In genomic region chr20:34871320-34871926, GRCh38 we compare ENCODE assay signal across 10 cellular contexts. TPM values are rescaled to one million over a fixed set of nuclear protein-coding genes. Genes with fewer than 3 reads are reported as not detected.
DNase-seq lines count a peak whose midpoint lies in the region; ATAC-seq and TF ChIP-seq lines count a peak whose summit lies in the region.
"Had no signal": no experiment of that assay in that cellular context is flagged by ENCODE, and none has a peak within 500 bp of the region (broad histone marks: within the 10 kb centered on the region; RNA-seq: fewer than 3 reads in every experiment).

No MANE protein-coding gene starts in this region.

- H3K4me3 ChIP-seq in foreskin fibroblast (ENCODE audit: low read depth in 1 of 2, low read length in 2 of 2) = peak overlapping the region; percentile 79 to 85
- no peak overlapping the region for H3K4me3 ChIP-seq in aorta (ENCODE audit: low read length in 2 of 2)

- H3K4me1 ChIP-seq in aorta (ENCODE audit: control insufficient read depth in 1 of 2, insufficient read depth in 2 of 2, low read length in 2 of 2) = peaks cover 0 to 2% of the 10 kb centered on the region in 2 donors

- ATAC-seq in HG03139 (IDR thresholded peaks at IDR 0.05; ENCODE audit: unreplicated experiment) (no peak), aorta (ENCODE audit: low FRiP score) (no peak), HG02884 (IDR thresholded peaks at IDR 0.05; ENCODE audit: unreplicated experiment) (no peak)

- DNase-seq in DMS 273 (lab: John Stamatoyannopoulos, UW; ENCODE audit: unreplicated experiment) (peak; percentile 19), DMS 273 treated with DMSO at 0.1 percent for 48 hours (lab: John Stamatoyannopoulos, UW) (no peak), SK-N-DZ (ENCODE audit: low spot score) (peak; percentile 46), foreskin fibroblast (peak in 1 of 2 donors; percentile 11), progenitor cell of endocrine pancreas (ENCODE audit: low spot score, unreplicated experiment) (no peak), aorta (no peak)
- DNase-seq: NCI-H146 had no signal

- no peak overlapping the region for H3K27ac ChIP-seq in aorta (ENCODE audit: low read depth in 1 of 2, low read length in 2 of 2)
- H3K27ac ChIP-seq: 22Rv1 had no signal

- H3K36me3 Mint-ChIP-seq in progenitor cell of endocrine pancreas (ENCODE audit: insufficient read depth) = no peaks in the 10 kb centered on the region

- no peaks in the 10 kb centered on the region for H3K9me3 ChIP-seq in aorta (ENCODE audit: control insufficient read depth, low read length)

- peaks cover 14% of the 10 kb centered on the region for H3K27me3 Mint-ChIP-seq in progenitor cell of endocrine pancreas

- no peaks in the 10 kb centered on the region for H3K36me3 ChIP-seq in aorta (ENCODE audit: control insufficient read depth in 1 of 2, insufficient read depth in 2 of 2, low read length in 1 of 2)

- H3K4me3 Mint-ChIP-seq in progenitor cell of endocrine pancreas (ENCODE audit: low read depth) = peak overlapping the region; percentile 80

- intact Hi-C loops in aorta (cut with DNase I) = loop anchor here in 1 of 2 donors (5.0 kb wide), 1 partner anchor 221 kb away; the partner anchor contains the start of gene TRPC4AP

- WGBS in aorta, 2 donors = 94 to 95% methylated on average over 7 of the region's 7 CpGs

- H3K9me3 Mint-ChIP-seq in progenitor cell of endocrine pancreas (ENCODE audit: low read depth) = no peaks in the 10 kb centered on the region

- TF ChIP-seq CTCF in foreskin fibroblast (IDR thresholded peaks at IDR 0.05; ENCODE audit: low read depth, low read length) (no peak), progenitor cell of endocrine pancreas (IDR thresholded peaks at IDR 0.05; ENCODE audit: unreplicated experiment) (no peak)

- peak overlapping the region; percentile 10 for H3K27ac Mint-ChIP-seq in progenitor cell of endocrine pancreas

- peaks cover 27% of the 10 kb centered on the region for H3K4me1 Mint-ChIP-seq in progenitor cell of endocrine pancreas (ENCODE audit: low read depth)

- no peaks in the 10 kb centered on the region for H3K27me3 ChIP-seq in aorta (ENCODE audit: control insufficient read depth in 1 of 2, insufficient read depth in 2 of 2, low read length in 1 of 2)

RNA-seq across cellular contexts. Expression of gene GGT7, which starts 1.2 kb away (rescaled TPM):
- 12.2 and 19.7 TPM in 2 replicates for polyA plus RNA-seq in SK-N-DZ (2014; cell fraction: cytosol; rRNA removed)
- polyA plus RNA-seq in SK-N-DZ (2014; cell fraction: nucleus; rRNA removed) = 139 and 176 TPM in 2 replicates
- total RNA-seq in progenitor cell of endocrine pancreas (58.4 and 59.1 TPM in 2 replicates), aorta (10 to 100 TPM; 22.3 to 27.1 TPM)
- polyA plus RNA-seq in aorta = 10 to 100 TPM in 1 of 2 donors, 1 to 10 TPM in 1; 7.5 to 41.3 TPM

RNA-seq across cellular contexts. Expression of gene ACSS2, which starts 5.0 kb away (rescaled TPM):
- polyA plus RNA-seq in SK-N-DZ (2014; cell fraction: cytosol; rRNA removed) = 32.4 and 41.2 TPM in 2 replicates
- 79.1 and 82.7 TPM in 2 replicates for polyA plus RNA-seq in SK-N-DZ (2014; cell fraction: nucleus; rRNA removed)
- total RNA-seq in progenitor cell of endocrine pancreas = 31.3 and 34.8 TPM in 2 replicates
- total RNA-seq in aorta = 10 to 100 TPM; 64.8 to 87.4 TPM
- 10 to 100 TPM; 59.4 to 99.0 TPM for polyA plus RNA-seq in aorta

RNA-seq across cellular contexts. Expression of gene NCOA6, which starts 46.0 kb away (rescaled TPM):
- polyA plus RNA-seq in SK-N-DZ (2014; cell fraction: cytosol; rRNA removed) = 7.9 and 9.1 TPM in 2 replicates
- 6.8 and 9.1 TPM in 2 replicates for polyA plus RNA-seq in SK-N-DZ (2014; cell fraction: nucleus; rRNA removed)
- total RNA-seq in progenitor cell of endocrine pancreas (75.4 and 80.7 TPM in 2 replicates), aorta (10 to 100 TPM; 21.3 to 28.1 TPM)
- 10 to 100 TPM; 10.2 to 13.4 TPM for polyA plus RNA-seq in aorta

Comparison
In these comparisons a context has a peak if more than half of its experiments do, and no peak if none do; other contexts are left out.
1. DNase-seq: peak in DMS 273 (single experiment) and SK-N-DZ (single experiment); none in DMS 273 treated with DMSO at 0.1 percent for 48 hours (single experiment), progenitor cell of endocrine pancreas (single experiment) and aorta (0 of 2).
2. H3K4me3 ChIP-seq: peak in foreskin fibroblast (2 of 2); none in aorta (0 of 2).